Comparison of ENCODE assay signal across 8 cellular contexts in genomic region chr5:159181152-159181551, GRCh38. TPM values are rescaled to one million over a fixed set of nuclear protein-coding genes. Genes with fewer than 3 reads are reported as not detected.
DNase-seq lines count a peak whose midpoint lies in the region; ATAC-seq and TF ChIP-seq lines count a peak whose summit lies in the region.
"Had no signal": no experiment of that assay in that cellular context is flagged by ENCODE, and none has a peak within 500 bp of the region (broad histone marks: within the 10 kb centered on the region; RNA-seq: fewer than 3 reads in every experiment).

No MANE protein-coding gene starts in this region.

- no peaks in the 10 kb centered on the region for H3K27me3 Mint-ChIP-seq in naive B cell

- POLR2A ChIA-PET in PC-9 (lab: Charles Lee; ENCODE audit: unreplicated experiment) = no interaction called here

- peaks cover 21% of the 10 kb centered on the region for H3K4me1 ChIP-seq in PC-9 (replicated peaks; ENCODE audit: insufficient read depth)
- H3K4me1 ChIP-seq in tibial nerve = peaks cover 0 to 87% (median 40%) of the 10 kb centered on the region in 4 donors

- DNase-seq in PC-9 = peak in 1 of 2 experiments; percentile 54
- DNase-seq in naive B cell = peak; percentile 15
- DNase-seq in middle frontal gyrus (ENCODE audit: extremely low spot score, low spot score) = no peak
- DNase-seq in tibial nerve (ENCODE audit: low spot score in 2 of 2) = no peak
- no peak for DNase-seq in NCI-H1436 treated with DMSO at 0.1 percent for 48 hours (lab: John Stamatoyannopoulos, UW)
- DNase-seq: Peyer's patch had no signal

- H3K4me3 ChIP-seq in PC-9 (no peak overlapping the region), tibial nerve (no peak overlapping the region)
- H3K4me3 ChIP-seq: Peyer's patch had no signal

- peak; percentile 80 for ATAC-seq in GM18511 (IDR thresholded peaks at IDR 0.05; ENCODE audit: unreplicated experiment)
- ATAC-seq in GM21529 (IDR thresholded peaks at IDR 0.05; ENCODE audit: unreplicated experiment) = peak; percentile 58
- peak; percentile 79 to 84 for ATAC-seq in naive B cell (ENCODE audit: low read depth in 2 of 2)

- TF ChIP-seq POLR2A in tibial nerve (IDR thresholded peaks at IDR 0.05) = no peak

- no peak for TF ChIP-seq EP300 in tibial nerve (IDR thresholded peaks at IDR 0.05)

- no peak for TF ChIP-seq CTCF in PC-9 (conservative IDR thresholded peaks at IDR 0.05)
- TF ChIP-seq CTCF in tibial nerve (IDR thresholded peaks at IDR 0.05) = no peak

- 0 out of 2 replicates have a peak, but pooled peaks cover 3% of the 10 kb centered on the region for H3K79me2 ChIP-seq in PC-9 (ENCODE audit: low read depth)

- no peaks in the 10 kb centered on the region for H3K27me3 ChIP-seq in PC-9 (ENCODE audit: insufficient read depth, low read depth)
- H3K27me3 ChIP-seq in tibial nerve = no peaks in the 10 kb centered on the region
- H3K27me3 ChIP-seq: Peyer's patch had no signal

- no peaks in the 10 kb centered on the region for H3K9me3 Mint-ChIP-seq in naive B cell

- H2AFZ ChIP-seq in PC-9 = no peak overlapping the region

- 0 out of 2 replicates have a peak overlapping the region, but pooled peaks have one; percentile 5 for H3K27ac ChIP-seq in PC-9
- H3K27ac ChIP-seq in tibial nerve = no peak overlapping the region
- H3K27ac ChIP-seq: Peyer's patch had no signal

- peak overlapping the region in 6 of 8 donors; percentile 21 to 72 (median 40) for H3K4me3 Mint-ChIP-seq in naive B cell

- peaks cover 25 to 52% (median 35%) of the 10 kb centered on the region in 3 donors for H3K4me1 Mint-ChIP-seq in naive B cell

- H3K36me3 ChIP-seq in PC-9 (ENCODE audit: low read depth) (peaks cover 28% of the 10 kb centered on the region), tibial nerve (peaks cover 0 to 4% (median 0%) of the 10 kb centered on the region in 3 donors)
- H3K36me3 ChIP-seq: Peyer's patch had no signal

- no peaks in the 10 kb centered on the region for H3K9me2 ChIP-seq in PC-9 (ENCODE audit: insufficient read depth)

- H3F3A ChIP-seq in PC-9 (ENCODE audit: insufficient read depth, low read depth) = peaks cover 9% of the 10 kb centered on the region; the same call in 1 of the 2 replicates

- CTCF ChIA-PET in PC-9 (lab: Charles Lee) = no interaction called here

- H4K20me1 ChIP-seq in PC-9 (ENCODE audit: insufficient read depth) = no peaks in the 10 kb centered on the region

- peaks cover 0 to 3% of the 10 kb centered on the region in 2 donors for H3K36me3 Mint-ChIP-seq in naive B cell

- H3K9me3 ChIP-seq in PC-9 (ENCODE audit: insufficient read depth, low read depth) (no peaks in the 10 kb centered on the region), tibial nerve (no peaks in the 10 kb centered on the region)
- H3K9me3 ChIP-seq: Peyer's patch had no signal

- no peak overlapping the region for H3K4me2 ChIP-seq in PC-9

- BruUV-seq in PC-9 (replicated peaks; lab: Mats Ljungman, UMichigan) = no TSS peak

- peak overlapping the region; percentile 63 to 89 (median 86) for H3K27ac Mint-ChIP-seq in naive B cell

- intact Hi-C loops in PC-9 (cut with micrococcal nuclease; ENCODE audit: unreplicated experiment) = no loop called here

RNA-seq across cellular contexts. Expression of gene RNF145, which starts 28.2 kb away (rescaled TPM):
- total RNA-seq in PC-9 (2021) (48.2 and 54.5 TPM in 2 replicates), tibial nerve (10 to 100 TPM; 40.2 to 65.1 (median 50.4) TPM)
- 10 to 100 TPM in 5 of 6 donors, 1 to 10 TPM in 1; 8.8 to 14.4 (median 10.4) TPM for polyA plus RNA-seq in naive B cell (ENCODE audit: low read depth in 6 of 6)
